ENCODE assay signal across 9 cellular contexts in genomic region chr17:58112970-58113631, GRCh38. TPM values are rescaled to one million over a fixed set of nuclear protein-coding genes. Genes with fewer than 3 reads are reported as not detected.
DNase-seq lines count a peak whose midpoint lies in the region; ATAC-seq and TF ChIP-seq lines count a peak whose summit lies in the region.
"Had no signal": no experiment of that assay in that cellular context is flagged by ENCODE, and none has a peak within 500 bp of the region (broad histone marks: within the 10 kb centered on the region; RNA-seq: fewer than 3 reads in every experiment).

No MANE protein-coding gene starts in this region.

- peak; percentile 98 for TF ChIP-seq CTCF in epithelial cell of esophagus (IDR thresholded peaks at IDR 0.05; ENCODE audit: insufficient read depth, low read depth, low read length, missing control alignments)

- peak overlapping the region in 1 of 6 donors; percentile 70 for H3K27ac Mint-ChIP-seq in naive B cell

- no peaks in the 10 kb centered on the region for H3K4me1 Mint-ChIP-seq in naive B cell

- H3K36me3 ChIP-seq in NT2/D1 (ENCODE audit: insufficient read depth, insufficient read length, low read length), result no peaks in the 10 kb centered on the region

- peaks cover 31 to 42% (median 35%) of the 10 kb centered on the region in 3 donors for H3K27me3 Mint-ChIP-seq in naive B cell

- no peak overlapping the region for H3K4me3 Mint-ChIP-seq in naive B cell
- H3K4me3 Mint-ChIP-seq: IgD-negative memory B cell had no signal

- DNase-seq in COLO668 (lab: John Stamatoyannopoulos, UW; ENCODE audit: unreplicated experiment) (peak; percentile 68), HuH-7.5 (ENCODE audit: low spot score) (peak; percentile 43), NT2/D1 (ENCODE audit: low read depth, low spot score) (peak; percentile 47), epithelial cell of esophagus (ENCODE audit: low read depth) (peak; percentile 75), naive B cell (peak; percentile 64)
- DNase-seq in activated CD8-positive, alpha-beta memory T cell treated with anti-CD3 and anti-CD28 coated beads, Interleukin-2, amount 50 U/mL, for 1 hour (ENCODE audit: extremely low read depth), result peak; percentile 53
- peak; percentile 55 to 75 for DNase-seq in stimulated activated CD8-positive, alpha-beta memory T cell treated with anti-CD3 and anti-CD28 coated beads, Interleukin-7, amount 100 ng/mL, for 4 hours (ENCODE audit: low read depth in 2 of 2)

- peaks cover 30% of the 10 kb centered on the region for H3K27me3 ChIP-seq in NT2/D1 (ENCODE audit: insufficient read depth, insufficient read length)

- H3K36me3 Mint-ChIP-seq in naive B cell, result no peaks in the 10 kb centered on the region
- H3K36me3 Mint-ChIP-seq: IgD-negative memory B cell had no signal

- no peaks in the 10 kb centered on the region for H3K9me3 Mint-ChIP-seq in naive B cell
- H3K9me3 Mint-ChIP-seq: IgD-negative memory B cell had no signal

- ATAC-seq in naive B cell (ENCODE audit: low read depth in 2 of 2) (peak; percentile 71 to 87), GM19035 (IDR thresholded peaks at IDR 0.05; ENCODE audit: unreplicated experiment) (no peak)

- H3K9ac ChIP-seq in NT2/D1 (ENCODE audit: insufficient read length, low read depth), result no peak overlapping the region

- H3K4me3 ChIP-seq in NT2/D1 (ENCODE audit: insufficient read length, low read depth), result no peak overlapping the region
- H3K4me3 ChIP-seq in epithelial cell of esophagus (ENCODE audit: low read length), result no peak overlapping the region

- H3K4me1 ChIP-seq in NT2/D1 (ENCODE audit: insufficient read depth, insufficient read length), result no peaks in the 10 kb centered on the region

- no peaks in the 10 kb centered on the region for H3K9me3 ChIP-seq in NT2/D1 (ENCODE audit: insufficient read depth, low read length)

RNA-seq across cellular contexts. Expression of gene DYNLL2, which starts 29.9 kb away (rescaled TPM):
- 1 to 10 TPM in 1 of 6 donors, under 1 TPM in 5; 0.26 to 1.2 (median 0.82) TPM for polyA plus RNA-seq in naive B cell (ENCODE audit: low read depth in 6 of 6)

RNA-seq across cellular contexts. Expression of gene OR4D1, which starts 35.1 kb away (rescaled TPM):
- under 1 TPM in 1 of 6 donors, not detected in 5; 0.07 TPM for polyA plus RNA-seq in naive B cell (ENCODE audit: low read depth in 6 of 6)

RNA-seq across cellular contexts. Expression of gene OR4D2, which starts 53.7 kb away (rescaled TPM):
- not detected for polyA plus RNA-seq in naive B cell (ENCODE audit: low read depth in 6 of 6)
- polyA plus RNA-seq: IgD-negative memory B cell had no signal
